In the genomic region with DNA sequence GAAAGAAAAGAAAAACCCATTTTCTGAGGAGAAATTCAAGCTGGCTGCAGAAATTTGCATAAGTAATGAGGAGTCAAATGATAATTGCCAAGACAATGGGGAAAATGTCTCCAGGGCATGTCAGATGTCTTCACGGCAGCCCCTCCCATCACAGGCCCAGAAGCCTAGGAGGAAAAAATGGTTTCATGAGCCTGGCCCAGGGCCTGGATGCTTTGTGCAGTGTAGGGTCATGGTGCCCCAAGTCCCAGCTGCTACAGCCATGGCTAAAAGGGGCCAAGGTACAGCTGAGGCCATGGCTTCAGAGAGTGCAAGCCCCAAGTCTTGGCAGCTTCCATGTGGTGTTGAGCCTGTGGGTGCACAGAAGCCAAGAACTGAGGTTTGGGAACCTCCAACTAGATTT, we compare ENCODE assay signal across 5 cellular contexts.
DNase-seq lines count a peak whose midpoint lies in the region; ATAC-seq, FAIRE-seq and TF ChIP-seq lines count a peak whose summit lies in the region.
"Not testable (repeated sequence)": the region's sequence is repeated elsewhere in the genome, so short reads cannot be mapped to it uniquely, and the experiment has no call there.

No MANE protein-coding gene starts in this region.

- BruUV-seq in MCF 10A (replicated peaks; lab: Mats Ljungman, UMichigan) = not testable (repeated sequence)

- H3K4me3 Mint-ChIP-seq in MCF 10A (ENCODE audit: unreplicated experiment); endodermal cell: not testable (repeated sequence)

- not testable (repeated sequence) for ATAC-seq in A549

- H3K36me3 ChIP-seq in HEK293 (ENCODE audit: control insufficient read depth in 2 of 2, insufficient read depth in 1 of 2, low read length in 2 of 2); endodermal cell (ENCODE audit: control insufficient read depth, insufficient read depth, low read length): not testable (repeated sequence)

- not testable (repeated sequence) for H3K9me3 Mint-ChIP-seq in MCF 10A (ENCODE audit: unreplicated experiment)
- H3K9me3 Mint-ChIP-seq in endodermal cell = peaks cover 50% of the 10 kb centered on the region

- not testable (repeated sequence) for H3K9ac ChIP-seq in endodermal cell (ENCODE audit: extremely low read depth, low read length, poor library complexity, severe bottlenecking)

- H3K4me1 ChIP-seq in A549; HEK293 (ENCODE audit: control insufficient read depth, insufficient read depth, low read length); endodermal cell (ENCODE audit: control insufficient read depth, insufficient read depth, low read length): not testable (repeated sequence)

- H3K36me3 Mint-ChIP-seq in MCF 10A (ENCODE audit: insufficient read depth, unreplicated experiment) = not testable (repeated sequence)
- H3K36me3 Mint-ChIP-seq in endodermal cell (ENCODE audit: low read depth) = peaks cover 10% of the 10 kb centered on the region

- not testable (repeated sequence) for FAIRE-seq in A549 (lab: Jason Lieb, UNC)
- FAIRE-seq in GM12892 (lab: Jason Lieb, UNC) = peak; percentile 17

- WGBS in A549 (ENCODE audit: missing lambda C conversion rate) = 75% methylated on average over 1 of the region's 1 CpG
- 83 to 94% methylated on average over 1 of the region's 1 CpG for WGBS in endodermal cell (ENCODE audit: insufficient coverage in 1 of 2, insufficient read length in 1 of 2), 2 experiments

- H3K4me1 Mint-ChIP-seq in MCF 10A (ENCODE audit: insufficient read depth, unreplicated experiment); endodermal cell: not testable (repeated sequence)

- POLR2A ChIA-PET in A549 (lab: Yijun Ruan, JAX); HEK293 (lab: Yijun Ruan, JAX); MCF 10A (lab: Yijun Ruan, JAX): not testable (repeated sequence)

- TF ChIP-seq POLR2A in A549 (IDR thresholded peaks at IDR 0.05; ENCODE audit: low read length); GM12892 (IDR thresholded peaks at IDR 0.05; ENCODE audit: low read depth, low read length): not testable (repeated sequence)

- CTCF ChIA-PET in A549 (lab: Yijun Ruan, JAX); HEK293 (lab: Yijun Ruan, JAX); MCF 10A (lab: Yijun Ruan, JAX): not testable (repeated sequence)

- DNase-seq in A549 (ENCODE audit: low read depth in 1 of 2, low spot score in 1 of 2); GM12892 (ENCODE audit: insufficient read length); MCF 10A (ENCODE audit: unreplicated experiment); endodermal cell: not testable (repeated sequence)

- peaks cover 28% of the 10 kb centered on the region for H3K9me3 ChIP-seq in A549
- H3K9me3 ChIP-seq in HEK293 (ENCODE audit: control insufficient read depth, insufficient read depth, low read depth, low read length) = not testable (repeated sequence)
- peaks cover 46% of the 10 kb centered on the region for H3K9me3 ChIP-seq in endodermal cell (ENCODE audit: control insufficient read depth, low read length)

- not testable (repeated sequence) for H3K4me3 ChIP-seq in A549; HEK293 (ENCODE audit: low read depth, low read length)
- H3K4me3 ChIP-seq in endodermal cell (ENCODE audit: low read length) = peak overlapping the region; percentile 29

- not testable (repeated sequence) for TF ChIP-seq CTCF in A549 (IDR thresholded peaks at IDR 0.05); HEK293 (tag by site-specific recombination; IDR thresholded peaks at IDR 0.05); MCF 10A (IDR thresholded peaks at IDR 0.05; ENCODE audit: unreplicated experiment); endodermal cell (conservative IDR thresholded peaks at IDR 0.05)

- H3K27me3 ChIP-seq in endodermal cell (ENCODE audit: control insufficient read depth, insufficient read depth, low read length, poor library complexity, severe bottlenecking) = not testable (repeated sequence)

- not testable (repeated sequence) for H3K4me2 ChIP-seq in A549

- peak overlapping the region; percentile 64 for H3K27ac Mint-ChIP-seq in MCF 10A (ENCODE audit: low read depth, unreplicated experiment)
- not testable (repeated sequence) for H3K27ac Mint-ChIP-seq in endodermal cell

- not testable (repeated sequence) for H3K27me3 Mint-ChIP-seq in MCF 10A (ENCODE audit: insufficient read depth, unreplicated experiment); endodermal cell (ENCODE audit: insufficient read depth)

- intact Hi-C loops in MCF 10A (cut with micrococcal nuclease) = not testable (repeated sequence)

- not testable (repeated sequence) for TF ChIP-seq RAD21 in A549 (conservative IDR thresholded peaks at IDR 0.05 in 1 of 2, IDR thresholded peaks at IDR 0.05 in 1 of 2)

- H3K27ac ChIP-seq in A549; HEK293 (ENCODE audit: extremely low read depth, low read depth, low read length); endodermal cell (ENCODE audit: low read depth, low read length): not testable (repeated sequence)

- not testable (repeated sequence) for TF ChIP-seq EP300 in A549 (IDR thresholded peaks at IDR 0.05)

TF ChIP-seq in A549, 52 proteins besides CTCF, POLR2A, EP300 and RAD21:
- peak; percentile 50 for TF ChIP-seq ZFP36 (IDR thresholded peaks at IDR 0.05; ENCODE audit: borderline replicate concordance, partially characterized antibody)
TF ChIP-seq in A549: peak in this region for 1; not testable (repeated sequence) for 51.

TF ChIP-seq in HEK293, 187 proteins besides CTCF, POLR2A, EP300 and RAD21:
- TF ChIP-seq SETDB1 (IDR thresholded peaks at IDR 0.05; ENCODE audit: insufficient read length, low read length) (peak; percentile 21), ZNF585B (tag by site-specific recombination; IDR thresholded peaks at IDR 0.05) (peak; percentile 88), TRIM28 (IDR thresholded peaks at IDR 0.05; ENCODE audit: borderline replicate concordance, low read length) (peak; percentile 83; the same call in 1 of the 2 replicates)
